In the genomic region with DNA sequence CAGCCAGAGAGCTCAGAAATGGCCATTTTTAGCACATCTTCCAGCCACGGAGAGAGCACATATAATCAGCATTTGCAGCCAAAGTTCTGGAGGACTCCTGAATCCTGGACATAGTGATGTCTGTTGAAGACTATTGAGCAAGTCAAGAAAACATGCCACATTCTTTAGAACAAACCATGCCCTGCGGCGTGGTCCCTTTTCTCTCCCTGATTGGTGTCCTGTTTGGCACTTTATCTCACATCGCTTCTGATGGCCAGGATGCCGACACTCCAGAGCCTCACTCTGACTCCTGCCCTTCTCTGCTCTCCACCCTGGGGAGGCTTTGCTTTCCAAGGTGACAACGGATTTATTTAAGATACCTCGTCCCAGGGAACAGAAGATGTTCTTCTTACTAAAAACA, we compare ENCODE assay signal across 1 cellular context.
TF ChIP-seq lines count a peak whose summit lies in the region.

No MANE protein-coding gene starts in this region.

TF ChIP-seq in IMR-90, 13 proteins besides CTCF, POLR2A, EP300 and RAD21:
- TF ChIP-seq RCOR1 (IDR thresholded peaks at IDR 0.05; ENCODE audit: insufficient replicate concordance, low read length) (no peak), NFE2L2 (IDR thresholded peaks at IDR 0.05; ENCODE audit: low read depth, low read length) (no peak), CEBPB (IDR thresholded peaks at IDR 0.05; ENCODE audit: low read depth, low read length) (no peak), MAFK (IDR thresholded peaks at IDR 0.05; ENCODE audit: low read depth, low read length) (no peak), USF2 (IDR thresholded peaks at IDR 0.05; ENCODE audit: low read depth, low read length) (no peak), RFX5 (IDR thresholded peaks at IDR 0.05; ENCODE audit: low read depth, low read length) (no peak), FOS (IDR thresholded peaks at IDR 0.05; ENCODE audit: low read depth, low read length) (no peak), BHLHE40 (IDR thresholded peaks at IDR 0.05; ENCODE audit: low read depth, low read length) (no peak), CHD1 (IDR thresholded peaks at IDR 0.05; ENCODE audit: low read depth, low read length) (no peak), MAZ (IDR thresholded peaks at IDR 0.05; ENCODE audit: borderline replicate concordance, low read depth, low read length) (no peak), MXI1 (IDR thresholded peaks at IDR 0.05; ENCODE audit: borderline replicate concordance, low read depth, low read length) (no peak), SMC3 (IDR thresholded peaks at IDR 0.05; ENCODE audit: low read depth, low read length) (no peak), ELK1 (IDR thresholded peaks at IDR 0.05; ENCODE audit: borderline replicate concordance, low read depth, low read length) (no peak)
TF ChIP-seq in IMR-90: peak in this region for 0.
